ENCODE assay signal across 16 cellular contexts in genomic region chr2:219125886-219126270, GRCh38. TPM values are rescaled to one million over a fixed set of nuclear protein-coding genes. Genes with fewer than 3 reads are reported as not detected.
A peak's percentile ranks its signal among the peaks of the same experiment; 100 is the strongest.
DNase-seq lines count a peak whose midpoint lies in the region; ATAC-seq and TF ChIP-seq lines count a peak whose summit lies in the region.
"Had no signal": no experiment of that assay in that cellular context is flagged by ENCODE, and none has a peak within 500 bp of the region (broad histone marks: within the 10 kb centered on the region; RNA-seq: fewer than 3 reads in every experiment).

No MANE protein-coding gene starts in this region.

- H3K4me3 ChIP-seq in AG04450 (ENCODE audit: low read depth, low read length) (no peak overlapping the region), fibroblast of lung (replicated peaks in 1 of 4; ENCODE audit: control extremely low read depth in 1 of 4, insufficient read depth in 1 of 4, low read depth in 3 of 4, low read length in 4 of 4) (no peak overlapping the region), osteoblast (ENCODE audit: insufficient read depth, low read length) (peak overlapping the region; percentile 27), left ventricle myocardium inferior (no peak overlapping the region)
- H3K4me3 ChIP-seq: lower lobe of right lung, stomach, upper lobe of right lung had no signal

- ATAC-seq in GM21381 (IDR thresholded peaks at IDR 0.05; ENCODE audit: unreplicated experiment) = no peak
- ATAC-seq: SK-N-SH treated with all-trans-retinoic acid at 6 μM for 48 hours had no signal

- H2AFZ ChIP-seq in fibroblast of lung (ENCODE audit: low read length) (no peak overlapping the region), osteoblast (ENCODE audit: low read length) (no peak overlapping the region)

- CTCF ChIA-PET in AG04450 (lab: Charles Lee) = interaction anchor here (1.2 to 10.8 kb wide), 5 partner anchors 20 to 67 kb away, joined by 3 to 137 read pairs (median 7); partner anchors contain the start of gene IHH

- H3K4me1 ChIP-seq in fibroblast of lung (ENCODE audit: control insufficient read depth, extremely low read depth, insufficient read depth, low read length) (peaks cover 6% of the 10 kb centered on the region), osteoblast (ENCODE audit: insufficient read depth, low read length) (peaks cover 24% of the 10 kb centered on the region), left ventricle myocardium inferior (peaks cover 37% of the 10 kb centered on the region)

- intact Hi-C loops in left ventricle myocardium inferior (cut with micrococcal nuclease) = loop anchor here (10.0 kb wide), 1 partner anchor 61 kb away; the partner anchor contains the start of gene IHH

- H4K20me1 ChIP-seq in fibroblast of lung (ENCODE audit: control insufficient read depth, extremely low read depth, insufficient read depth, low read length) (no peaks in the 10 kb centered on the region), osteoblast (ENCODE audit: insufficient read depth, low read length) (peaks cover 14% of the 10 kb centered on the region)

- H3K9ac ChIP-seq in fibroblast of lung (ENCODE audit: insufficient read depth, low read length) = no peak overlapping the region

- H3K36me3 ChIP-seq in fibroblast of lung (ENCODE audit: control insufficient read depth, insufficient read depth, low read length) = no peaks in the 10 kb centered on the region
- H3K36me3 ChIP-seq in osteoblast (ENCODE audit: insufficient read depth, low read length) = no peaks in the 10 kb centered on the region
- H3K36me3 ChIP-seq in left ventricle myocardium inferior = no peaks in the 10 kb centered on the region
- H3K36me3 ChIP-seq: lower lobe of right lung, upper lobe of right lung, WERI-Rb-1 had no signal

- TF ChIP-seq CTCF in AG04450 (IDR thresholded peaks at IDR 0.05; ENCODE audit: low read depth, low read length) (no peak), fibroblast of lung (conservative IDR thresholded peaks at IDR 0.05 in 1 of 2, IDR thresholded peaks at IDR 0.05 in 1 of 2; ENCODE audit: low read depth in 1 of 2, low read length in 2 of 2) (no peak), osteoblast (IDR thresholded peaks at IDR 0.05; ENCODE audit: extremely low read depth, low read depth, low read length) (no peak), left ventricle myocardium inferior (IDR thresholded peaks at IDR 0.05; ENCODE audit: borderline replicate concordance) (no peak)

- no peak for DNase-seq in AG04450 (ENCODE audit: low read depth, low spot score)
- peak; percentile 59 for DNase-seq in RPMI7951 (ENCODE audit: low read depth)
- DNase-seq in fibroblast of lung (ENCODE audit: low read depth in 2 of 2) = peak; percentile 33 to 56
- DNase-seq in osteoblast (ENCODE audit: insufficient read length, low spot score, missing footprints) = no peak
- no peak for DNase-seq in activated CD4-positive, alpha-beta T cell treated with anti-CD3 and anti-CD28 coated beads, Interleukin-2, amount 50 U/mL, for 48 hours
- no peak for DNase-seq in activated CD4-positive, alpha-beta T cell treated with anti-CD3 and anti-CD28 coated beads for 48 hours
- no peak for DNase-seq in left ventricle myocardium inferior
- DNase-seq: activated effector memory CD4-positive, alpha-beta T cell treated with anti-CD3 and anti-CD28 coated beads, Interleukin-2, amount 50 U/mL, for 16 hours; NCI-H2107; WERI-Rb-1 had no signal

- H3K79me2 ChIP-seq in fibroblast of lung (ENCODE audit: control insufficient read depth, insufficient read depth, low read length) (no peaks in the 10 kb centered on the region), osteoblast (ENCODE audit: insufficient read depth, low read length) (no peaks in the 10 kb centered on the region)

- H3K9me3 ChIP-seq in AG04450 (ENCODE audit: control insufficient read depth, insufficient read depth, low read length) = no peaks in the 10 kb centered on the region
- H3K9me3 ChIP-seq in fibroblast of lung (ENCODE audit: control insufficient read depth, insufficient read depth, low read depth, low read length) = no peaks in the 10 kb centered on the region
- no peaks in the 10 kb centered on the region for H3K9me3 ChIP-seq in osteoblast (ENCODE audit: low read depth, low read length)
- no peaks in the 10 kb centered on the region for H3K9me3 ChIP-seq in left ventricle myocardium inferior (replicated peaks)
- H3K9me3 ChIP-seq: lower lobe of right lung, stomach, upper lobe of right lung had no signal

- H3K27ac ChIP-seq in AG04450 (ENCODE audit: low read depth, low read length) = peak overlapping the region; percentile 31
- H3K27ac ChIP-seq in fibroblast of lung (ENCODE audit: insufficient read depth, low read length) = no peak overlapping the region
- peak overlapping the region; percentile 60 for H3K27ac ChIP-seq in osteoblast (ENCODE audit: low read depth, low read length)
- H3K27ac ChIP-seq in left ventricle myocardium inferior (replicated peaks) = no peak overlapping the region
- H3K27ac ChIP-seq: lower lobe of right lung, upper lobe of right lung, WERI-Rb-1 had no signal

- H3K27me3 ChIP-seq in AG04450 (ENCODE audit: control insufficient read depth, insufficient read depth, low read length) (no peaks in the 10 kb centered on the region), fibroblast of lung (ENCODE audit: control insufficient read depth, insufficient read depth, low read length) (no peaks in the 10 kb centered on the region), osteoblast (ENCODE audit: insufficient read depth, low read length) (no peaks in the 10 kb centered on the region), left ventricle myocardium inferior (ENCODE audit: low read depth) (no peaks in the 10 kb centered on the region)
- H3K27me3 ChIP-seq: stomach, upper lobe of right lung had no signal

- POLR2A ChIA-PET in AG04450 (lab: Yijun Ruan, JAX) = no interaction called here

- no peak overlapping the region for H3K4me2 ChIP-seq in fibroblast of lung (ENCODE audit: extremely low read depth, insufficient read depth, low read length)
- peak overlapping the region; percentile 59 for H3K4me2 ChIP-seq in osteoblast (ENCODE audit: insufficient read depth, low read length)

RNA-seq across cellular contexts. Expression of gene NHEJ1, which starts 34.7 kb away (rescaled TPM):
- 21.9 and 22.9 TPM in 2 replicates for polyA plus RNA-seq in AG04450 (2011; rRNA removed)
- 28.4 and 31.9 TPM in 2 replicates for polyA minus RNA-seq in AG04450 (2011; rRNA and poly(A)+ RNA removed)
- total RNA-seq in RPMI7951 (2014; rRNA removed; shearing (Covaris generic)) = 24.1 and 31.0 TPM in 2 replicates
- total RNA-seq in fibroblast of lung = 20.3 and 22.1 TPM in 2 replicates
- polyA plus RNA-seq in fibroblast of lung = 22.3 and 24.8 TPM in 2 replicates
- polyA plus RNA-seq in fibroblast of lung (2012) = 13.8 and 15.4 TPM in 2 replicates
- polyA minus RNA-seq in fibroblast of lung (ENCODE audit: low replicate concordance) = 45.8 and 106 TPM in 2 replicates
- total RNA-seq in osteoblast = 21.7 and 23.0 TPM in 2 replicates
- 6.4 TPM for total RNA-seq in left ventricle myocardium inferior

RNA-seq across cellular contexts. Expression of gene SLC23A3, which starts 44.0 kb away (rescaled TPM):
- polyA plus RNA-seq in AG04450 (2011; rRNA removed) (0.26 and 0.53 TPM in 2 replicates), fibroblast of lung (0.29 and 0.52 TPM in 2 replicates)
- 0.70 and 0.78 TPM in 2 replicates for polyA minus RNA-seq in AG04450 (2011; rRNA and poly(A)+ RNA removed)
- total RNA-seq in RPMI7951 (2014; rRNA removed; shearing (Covaris generic)) = 0.59 TPM in 1 of 2 replicates, not detected in the other
- total RNA-seq in fibroblast of lung (1.8 and 2.5 TPM in 2 replicates), osteoblast (1.4 and 1.5 TPM in 2 replicates), left ventricle myocardium inferior (0.58 TPM)
- 0.16 and 0.54 TPM in 2 replicates for polyA plus RNA-seq in fibroblast of lung (2012)
- 0.16 TPM in 1 of 2 replicates, not detected in the other for polyA minus RNA-seq in fibroblast of lung (ENCODE audit: low replicate concordance)
- polyA plus RNA-seq: CD14-positive monocyte had no signal

RNA-seq across cellular contexts. Expression of gene CNPPD1, which starts 50.8 kb away (rescaled TPM):
- polyA plus RNA-seq in AG04450 (2011; rRNA removed) (28.0 and 29.9 TPM in 2 replicates), fibroblast of lung (42.2 and 49.4 TPM in 2 replicates)
- polyA minus RNA-seq in AG04450 (2011; rRNA and poly(A)+ RNA removed) = 12.5 and 17.9 TPM in 2 replicates
- 40.2 and 41.2 TPM in 2 replicates for total RNA-seq in RPMI7951 (2014; rRNA removed; shearing (Covaris generic))
- total RNA-seq in fibroblast of lung (22.6 and 33.5 TPM in 2 replicates), osteoblast (26.1 and 26.5 TPM in 2 replicates), left ventricle myocardium inferior (58.1 TPM)
- polyA plus RNA-seq in fibroblast of lung (2012) = 40.9 and 51.1 TPM in 2 replicates
- 22.7 and 36.5 TPM in 2 replicates for polyA minus RNA-seq in fibroblast of lung (ENCODE audit: low replicate concordance)

RNA-seq across cellular contexts. Expression of gene RETREG2, which starts 52.2 kb away (rescaled TPM):
- polyA plus RNA-seq in AG04450 (2011; rRNA removed) (71.7 and 78.7 TPM in 2 replicates), fibroblast of lung (64.6 and 89.5 TPM in 2 replicates)
- 97.0 and 122 TPM in 2 replicates for polyA minus RNA-seq in AG04450 (2011; rRNA and poly(A)+ RNA removed)
- 63.2 and 67.8 TPM in 2 replicates for total RNA-seq in RPMI7951 (2014; rRNA removed; shearing (Covaris generic))
- total RNA-seq in fibroblast of lung (88.7 and 95.3 TPM in 2 replicates), osteoblast (109 and 121 TPM in 2 replicates), left ventricle myocardium inferior (29.9 TPM)
- polyA plus RNA-seq in fibroblast of lung (2012) = 52.1 and 70.1 TPM in 2 replicates
- polyA minus RNA-seq in fibroblast of lung (ENCODE audit: low replicate concordance) = 165 and 177 TPM in 2 replicates

Comparison
In these comparisons a context has a peak if more than half of its experiments do, and no peak if none do; other contexts are left out.
1. DNase-seq: peak in RPMI7951 (single experiment) and fibroblast of lung (2 of 2); none in AG04450 (single experiment), osteoblast (single experiment), activated CD4-positive, alpha-beta T cell treated with anti-CD3 and anti-CD28 coated beads, Interleukin-2, amount 50 U/mL, for 48 hours (0 of 2), activated CD4-positive, alpha-beta T cell treated with anti-CD3 and anti-CD28 coated beads for 48 hours (single experiment) and left ventricle myocardium inferior (single experiment).
2. H3K27ac ChIP-seq: peak in AG04450 (single experiment) and osteoblast (single experiment); none in fibroblast of lung (single experiment) and left ventricle myocardium inferior (single experiment).